Comparison of ENCODE assay signal across 1 cellular context in genomic region chr1:29379438-29380073, GRCh38.
TF ChIP-seq lines count a peak whose summit lies in the region.

No MANE protein-coding gene starts in this region.

TF ChIP-seq in GM23338, 12 proteins besides CTCF, POLR2A, EP300 and RAD21 (continued from another document):
- no peak for TF ChIP-seq ZNF462 (CRISPR knock-in tag; IDR thresholded peaks at IDR 0.05)
